Comparison of ENCODE assay signal across 1 cellular context in the genomic region with DNA sequence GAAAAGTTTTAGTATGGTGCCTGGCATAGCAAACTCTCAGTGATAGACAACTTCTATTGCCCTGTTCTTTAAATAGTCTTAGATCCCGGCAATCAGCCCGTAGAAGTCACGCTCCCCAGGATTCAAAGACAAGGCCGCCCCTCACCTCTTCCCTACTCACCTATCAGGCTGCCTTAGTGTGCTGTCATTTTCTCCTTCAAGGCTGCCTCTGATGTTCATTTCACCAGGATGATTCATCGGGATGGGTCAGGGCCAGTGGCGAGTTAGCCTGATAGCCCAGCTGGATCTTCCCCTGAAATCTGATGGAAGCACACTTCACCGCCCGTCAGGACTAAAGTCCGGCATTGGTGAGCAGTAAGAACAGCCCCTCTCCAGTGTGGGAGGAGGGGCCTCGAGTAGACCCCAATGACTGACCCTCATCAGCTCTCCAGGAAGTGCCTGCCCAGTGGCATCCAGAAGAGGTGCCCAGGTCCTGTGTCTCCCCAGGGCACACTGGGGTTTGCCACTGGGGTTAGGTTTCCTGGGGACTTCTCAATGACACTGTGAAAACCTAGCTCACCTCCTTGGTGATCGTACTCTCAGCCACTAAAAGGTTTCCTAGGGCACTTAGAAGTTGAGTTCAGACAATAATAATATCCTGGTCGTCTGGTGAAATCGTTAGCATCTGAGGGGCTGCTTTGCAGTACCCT.
TF ChIP-seq lines count a peak whose summit lies in the region.

No MANE protein-coding gene starts in this region.

TF ChIP-seq in SK-N-SH, 30 proteins besides CTCF, POLR2A, EP300 and RAD21 (continued from another document):
- TF ChIP-seq SMC3 (IDR thresholded peaks at IDR 0.05; ENCODE audit: low read depth, low read length) (no peak), MXI1 (IDR thresholded peaks at IDR 0.05; ENCODE audit: low read depth, low read length) (no peak)
- TF ChIP-seq, protein P1, sequence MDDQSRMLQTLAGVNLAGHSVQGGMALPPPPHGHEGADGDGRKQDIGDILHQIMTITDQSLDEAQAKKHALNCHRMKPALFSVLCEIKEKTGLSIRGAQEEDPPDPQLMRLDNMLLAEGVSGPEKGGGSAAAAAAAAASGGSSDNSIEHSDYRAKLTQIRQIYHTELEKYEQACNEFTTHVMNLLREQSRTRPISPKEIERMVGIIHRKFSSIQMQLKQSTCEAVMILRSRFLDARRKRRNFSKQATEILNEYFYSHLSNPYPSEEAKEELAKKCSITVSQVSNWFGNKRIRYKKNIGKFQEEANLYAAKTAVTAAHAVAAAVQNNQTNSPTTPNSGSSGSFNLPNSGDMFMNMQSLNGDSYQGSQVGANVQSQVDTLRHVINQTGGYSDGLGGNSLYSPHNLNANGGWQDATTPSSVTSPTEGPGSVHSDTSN (IDR thresholded peaks at IDR 0.05), result peak; percentile 65
TF ChIP-seq in SK-N-SH: peak in this region for 4.
